24 cellular contexts compared by ENCODE assay signal in the genomic region with DNA sequence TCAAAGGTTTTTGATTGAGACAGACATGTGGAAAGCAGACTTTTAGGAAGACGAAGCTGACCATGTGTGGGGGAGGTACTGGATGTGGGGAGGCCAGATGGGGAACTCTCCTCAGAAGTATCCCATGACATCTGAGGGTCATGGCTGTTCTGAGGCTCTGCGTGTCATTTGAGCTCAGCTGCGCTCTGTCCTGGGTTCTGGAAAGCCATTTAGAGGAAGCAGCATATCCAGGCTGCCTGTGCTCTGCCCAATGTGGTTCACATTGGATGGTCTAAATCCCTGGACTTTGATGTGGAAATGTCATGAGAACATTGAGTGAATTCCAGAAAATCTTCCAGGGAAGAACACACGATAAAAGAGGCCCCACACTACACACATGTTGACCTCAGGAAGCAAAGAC.
DNase-seq lines count a peak whose midpoint lies in the region; ATAC-seq and TF ChIP-seq lines count a peak whose summit lies in the region.
"Had no signal": no experiment of that assay in that cellular context is flagged by ENCODE, and none has a peak within 500 bp of the region (broad histone marks: within the 10 kb centered on the region; RNA-seq: fewer than 3 reads in every experiment).

No MANE protein-coding gene starts in this region.

- no peak overlapping the region for H2AFZ ChIP-seq in neural progenitor cell (replicated peaks)
- H2AFZ ChIP-seq: PC-9 had no signal

- H3K4me1 ChIP-seq in tibial artery (peaks cover 0 to 62% (median 10%) of the 10 kb centered on the region in 4 donors), neural progenitor cell (no peaks in the 10 kb centered on the region)
- H3K4me1 ChIP-seq: A549, SJCRH30 had no signal

- H3K36me3 ChIP-seq in tibial artery (no peaks in the 10 kb centered on the region), neural progenitor cell (no peaks in the 10 kb centered on the region)
- H3K36me3 ChIP-seq: MG63, SJCRH30 had no signal

- H3K27ac ChIP-seq in tibial artery, result peak overlapping the region; percentile 17 to 62
- no peak overlapping the region for H3K27ac ChIP-seq in neural progenitor cell
- H3K27ac ChIP-seq: A549, PC-9, SJCRH30 had no signal

- DNase-seq in fibroblast of villous mesenchyme (ENCODE audit: low read depth), result peak; percentile 40
- no peak for DNase-seq in nephron progenitor cell
- DNase-seq in tibial artery, result no peak
- DNase-seq in head of caudate nucleus, result no peak
- no peak for DNase-seq in activated CD8-positive, alpha-beta T cell treated with anti-CD3 and anti-CD28 coated beads, Interleukin-2, amount 10 ng/mL, durations not matched to agents 7 days and 5 days
- no peak for DNase-seq in neural progenitor cell (ENCODE audit: low spot score)
- DNase-seq: C1 segment of cervical spinal cord; CD4-positive, alpha-beta memory T cell; COR-L47; DMS53; H9; KG1; MG63; NCI-H1105 treated with DMSO at 0.1 percent for 48 hours; NCI-H146; NCI-H1930; NCI-H2107; NCI-H526; PC-9; SJCRH30 had no signal

- no peaks in the 10 kb centered on the region for H3F3A ChIP-seq in neural progenitor cell (ENCODE audit: low read depth)

- H3K9me3 Mint-ChIP-seq in nephron progenitor cell (peaks cover 20% of the 10 kb centered on the region), neural progenitor cell (no peaks in the 10 kb centered on the region)
- H3K9me3 Mint-ChIP-seq in activated CD8-positive, alpha-beta T cell treated with anti-CD3 and anti-CD28 coated beads, Interleukin-2, amount 10 ng/mL, durations not matched to agents 7 days and 5 days (ENCODE audit: insufficient read depth), result no peaks in the 10 kb centered on the region
- H3K9me3 Mint-ChIP-seq: GM23338 had no signal

- H3K9ac ChIP-seq in neural progenitor cell, result no peak overlapping the region

- CTCF ChIA-PET in activated CD8-positive, alpha-beta T cell treated with anti-CD3 and anti-CD28 coated beads, Interleukin-2, amount 10 ng/mL, durations not matched to agents 7 days and 5 days (lab: Charles Lee), result no interaction called here

- H3K27me3 Mint-ChIP-seq in nephron progenitor cell (ENCODE audit: low read depth, poor library complexity) (peaks cover 4% of the 10 kb centered on the region), neural progenitor cell (ENCODE audit: insufficient read depth, low read depth) (peaks cover 2% of the 10 kb centered on the region)
- peaks cover 6% of the 10 kb centered on the region for H3K27me3 Mint-ChIP-seq in activated CD8-positive, alpha-beta T cell treated with anti-CD3 and anti-CD28 coated beads, Interleukin-2, amount 10 ng/mL, durations not matched to agents 7 days and 5 days (ENCODE audit: low read depth)

- H3K4me2 ChIP-seq in neural progenitor cell, result no peak overlapping the region
- H3K4me2 ChIP-seq: A549, GM23338, PC-9 had no signal

- H3K36me3 Mint-ChIP-seq in nephron progenitor cell (ENCODE audit: low read depth) (peaks cover 16% of the 10 kb centered on the region), neural progenitor cell (no peaks in the 10 kb centered on the region)
- no peaks in the 10 kb centered on the region for H3K36me3 Mint-ChIP-seq in activated CD8-positive, alpha-beta T cell treated with anti-CD3 and anti-CD28 coated beads, Interleukin-2, amount 10 ng/mL, durations not matched to agents 7 days and 5 days (ENCODE audit: low read depth)
- H3K36me3 Mint-ChIP-seq: CD4-positive, alpha-beta memory T cell had no signal

- H3K4me1 Mint-ChIP-seq in nephron progenitor cell (peaks cover 47% of the 10 kb centered on the region), neural progenitor cell (peaks cover 20% of the 10 kb centered on the region)
- peaks cover 6% of the 10 kb centered on the region for H3K4me1 Mint-ChIP-seq in activated CD8-positive, alpha-beta T cell treated with anti-CD3 and anti-CD28 coated beads, Interleukin-2, amount 10 ng/mL, durations not matched to agents 7 days and 5 days (ENCODE audit: low read depth)
- H3K4me1 Mint-ChIP-seq: CD4-positive, alpha-beta memory T cell had no signal

- POLR2A ChIA-PET in activated CD8-positive, alpha-beta T cell treated with anti-CD3 and anti-CD28 coated beads, Interleukin-2, amount 10 ng/mL, durations not matched to agents 7 days and 5 days (lab: Charles Lee), result no interaction called here

- intact Hi-C loops in tibial artery (cut with DNase I; ENCODE audit: low total_unique reads) (no loop called here), head of caudate nucleus (cut with DNase I) (no loop called here)

- no peaks in the 10 kb centered on the region for H3K9me3 ChIP-seq in tibial artery
- H3K9me3 ChIP-seq in neural progenitor cell (ENCODE audit: low read depth), result no peaks in the 10 kb centered on the region
- H3K9me3 ChIP-seq: A549, MG63, SJCRH30 had no signal

- no peaks in the 10 kb centered on the region for H3K27me3 ChIP-seq in tibial artery
- no peaks in the 10 kb centered on the region for H3K27me3 ChIP-seq in neural progenitor cell
- H3K27me3 ChIP-seq: MG63 had no signal

- no peaks in the 10 kb centered on the region for H3K79me2 ChIP-seq in neural progenitor cell (ENCODE audit: low read depth)

- H3K4me3 Mint-ChIP-seq in nephron progenitor cell (peak overlapping the region; percentile 26), neural progenitor cell (no peak overlapping the region)
- no peak overlapping the region for H3K4me3 Mint-ChIP-seq in activated CD8-positive, alpha-beta T cell treated with anti-CD3 and anti-CD28 coated beads, Interleukin-2, amount 10 ng/mL, durations not matched to agents 7 days and 5 days
- H3K4me3 Mint-ChIP-seq: CD4-positive, alpha-beta memory T cell; GM23338; H9 had no signal

- ATAC-seq in activated CD8-positive, alpha-beta T cell treated with anti-CD3 and anti-CD28 coated beads, Interleukin-2, amount 10 ng/mL, durations not matched to agents 7 days and 5 days, result no peak
- no peak for ATAC-seq in HG02571 (IDR thresholded peaks at IDR 0.05; ENCODE audit: unreplicated experiment)
- ATAC-seq: A549, GM23338, Right ventricle myocardium inferior had no signal

- H3K4me3 ChIP-seq in fibroblast of villous mesenchyme (ENCODE audit: low read depth, low read length), result no peak overlapping the region
- H3K4me3 ChIP-seq in tibial artery, result no peak overlapping the region
- no peak overlapping the region for H3K4me3 ChIP-seq in neural progenitor cell
- H3K4me3 ChIP-seq: A549, GM23338, MG63, PC-9, SJCRH30 had no signal

- TF ChIP-seq CTCF in fibroblast of villous mesenchyme (IDR thresholded peaks at IDR 0.05; ENCODE audit: insufficient read depth, low read depth, low read length), result no peak
- TF ChIP-seq CTCF in nephron progenitor cell (IDR thresholded peaks at IDR 0.05), result no peak
- no peak for TF ChIP-seq CTCF in tibial artery (IDR thresholded peaks at IDR 0.05)
- no peak for TF ChIP-seq CTCF in neural progenitor cell (IDR thresholded peaks at IDR 0.05)

- no peaks in the 10 kb centered on the region for H4K20me1 ChIP-seq in neural progenitor cell (ENCODE audit: low read depth)

- H3K27ac Mint-ChIP-seq in nephron progenitor cell (peak overlapping the region; percentile 93), neural progenitor cell (no peak overlapping the region)
- H3K27ac Mint-ChIP-seq in activated CD8-positive, alpha-beta T cell treated with anti-CD3 and anti-CD28 coated beads, Interleukin-2, amount 10 ng/mL, durations not matched to agents 7 days and 5 days, result no peak overlapping the region
- H3K27ac Mint-ChIP-seq: CD4-positive, alpha-beta memory T cell; GM23338; H9 had no signal
